Comparison of ENCODE assay signal across 10 cellular contexts in genomic region chr11:44622721-44623258, GRCh38. TPM values are rescaled to one million over a fixed set of nuclear protein-coding genes. Genes with fewer than 3 reads are reported as not detected.
DNase-seq lines count a peak whose midpoint lies in the region; ATAC-seq and TF ChIP-seq lines count a peak whose summit lies in the region.
"Had no signal": no experiment of that assay in that cellular context is flagged by ENCODE, and none has a peak within 500 bp of the region (broad histone marks: within the 10 kb centered on the region; RNA-seq: fewer than 3 reads in every experiment).

No MANE protein-coding gene starts in this region.

- DNase-seq in CD14-positive monocyte (ENCODE audit: low spot score) (peak; percentile 32), H4 (ENCODE audit: low spot score) (peak; percentile 4), chondrocyte (ENCODE audit: low spot score) (peak; percentile 56), neuronal stem cell (ENCODE audit: low spot score) (no peak), cerebellum (ENCODE audit: low spot score) (no peak), dermis blood vessel endothelial cell (no peak)
- DNase-seq: glutamatergic neuron, NCI-H2171 treated with DMSO at 0.1 percent for 48 hours had no signal

- H3K27ac Mint-ChIP-seq in CD14-positive monocyte (peak overlapping the region in 1 of 7 donors; percentile 18), chondrocyte (ENCODE audit: unreplicated experiment) (no peak overlapping the region)

- H3K9me3 Mint-ChIP-seq in CD14-positive monocyte: peaks cover 0 to 4% (median 2%) of the 10 kb centered on the region in 7 donors
- H3K9me3 Mint-ChIP-seq in chondrocyte (ENCODE audit: low read depth): peaks cover 4% of the 10 kb centered on the region

- intact Hi-C loops in CD14-positive monocyte (cut with micrococcal nuclease): loop anchor here (5.0 to 10.0 kb wide), 3 partner anchors 152 to 290 kb away; no protein-coding TSS in a partner anchor

- WGBS in neuronal stem cell (ENCODE audit: extremely low coverage in 2 of 2, insufficient read length in 2 of 2, insufficient replicate concordance in 1 of 2), 2 donors: no CpG with 5 or more reads among the region's 11 CpGs

- H3K14ac ChIP-seq in neuronal stem cell (ENCODE audit: low read length): no peak overlapping the region

- H2BK15ac ChIP-seq in neuronal stem cell (ENCODE audit: low read length): no peak overlapping the region

- TF ChIP-seq CTCF in CD14-positive monocyte (IDR thresholded peaks at IDR 0.05): no peak
- no peak for TF ChIP-seq CTCF in chondrocyte (IDR thresholded peaks at IDR 0.05)

- no peak overlapping the region for H2AFZ ChIP-seq in neuronal stem cell (ENCODE audit: low read length)

- peak overlapping the region in 1 of 2 donors; percentile 46 for H3K4me3 Mint-ChIP-seq in CD14-positive monocyte
- no peak overlapping the region for H3K4me3 Mint-ChIP-seq in chondrocyte (ENCODE audit: unreplicated experiment)

- H3K18ac ChIP-seq in neuronal stem cell (ENCODE audit: low read length): peak overlapping the region; percentile 49

- no peak overlapping the region for H3K27ac ChIP-seq in neuronal stem cell (replicated peaks; ENCODE audit: low read length)

- peak overlapping the region; percentile 45 for H2AK5ac ChIP-seq in neuronal stem cell (ENCODE audit: low read depth, low read length)

- no peak overlapping the region for H3K4me2 ChIP-seq in neuronal stem cell (ENCODE audit: insufficient read depth, low read length, poor library complexity, severe bottlenecking)

- peaks cover 49% of the 10 kb centered on the region for H3K4me1 Mint-ChIP-seq in CD14-positive monocyte
- peaks cover 13% of the 10 kb centered on the region for H3K4me1 Mint-ChIP-seq in chondrocyte (ENCODE audit: low read depth)

- no peak overlapping the region for H4K91ac ChIP-seq in neuronal stem cell (ENCODE audit: low read depth, low read length, poor library complexity)

- no peaks in the 10 kb centered on the region for H3K79me1 ChIP-seq in neuronal stem cell (ENCODE audit: low read depth, low read length)

- H2BK120ac ChIP-seq in neuronal stem cell (ENCODE audit: low read depth, low read length): no peak overlapping the region

- H3K9ac ChIP-seq in neuronal stem cell (ENCODE audit: low read depth, low read length, poor library complexity): peak overlapping the region; percentile 10

- peaks cover 0 to 6% (median 2%) of the 10 kb centered on the region in 3 experiments for H3K27me3 ChIP-seq in neuronal stem cell (ENCODE audit: control insufficient read depth in 3 of 3, insufficient read depth in 3 of 3, low read depth in 1 of 3, low read length in 3 of 3)

- peaks cover 0 to 3% of the 10 kb centered on the region in 2 donors for H3K9me3 ChIP-seq in neuronal stem cell (replicated peaks in 1 of 2; ENCODE audit: control insufficient read depth in 2 of 2, insufficient read depth in 1 of 2, low read depth in 1 of 2, low read length in 2 of 2)

- ATAC-seq in HG03521 (IDR thresholded peaks at IDR 0.05; ENCODE audit: unreplicated experiment) (no peak), HG03469 (IDR thresholded peaks at IDR 0.05; ENCODE audit: unreplicated experiment) (no peak)

- no peak overlapping the region for H3K4ac ChIP-seq in neuronal stem cell (ENCODE audit: low read length)

- H3K27me3 Mint-ChIP-seq in CD14-positive monocyte (ENCODE audit: low read depth in 3 of 3): peaks cover 20 to 23% (median 22%) of the 10 kb centered on the region in 3 donors
- H3K27me3 Mint-ChIP-seq in chondrocyte (ENCODE audit: low read depth): peaks cover 4% of the 10 kb centered on the region

- no peak overlapping the region for H3K4me3 ChIP-seq in neuronal stem cell (ENCODE audit: low read length in 2 of 2)

- H3K36me3 Mint-ChIP-seq in CD14-positive monocyte (peaks cover 26 to 55% of the 10 kb centered on the region in 2 donors), chondrocyte (ENCODE audit: low read depth) (no peaks in the 10 kb centered on the region)

- H3K36me3 ChIP-seq in neuronal stem cell (replicated peaks in 1 of 2; ENCODE audit: control insufficient read depth in 2 of 2, insufficient read depth in 2 of 2, low read length in 2 of 2): no peaks in the 10 kb centered on the region

- H4K8ac ChIP-seq in neuronal stem cell (ENCODE audit: low read depth, low read length): no peak overlapping the region

- peak overlapping the region; percentile 56 for H3K23ac ChIP-seq in neuronal stem cell (ENCODE audit: low read depth, low read length, poor library complexity)

- no peak overlapping the region for H2BK12ac ChIP-seq in neuronal stem cell (ENCODE audit: low read length)

- H3K4me1 ChIP-seq in neuronal stem cell (ENCODE audit: control insufficient read depth in 2 of 2, insufficient read depth in 1 of 2, low read depth in 1 of 2, low read length in 2 of 2): peaks cover 0 to 7% of the 10 kb centered on the region in 2 donors

- H2BK5ac ChIP-seq in neuronal stem cell (ENCODE audit: low read length): no peak overlapping the region

RNA-seq across cellular contexts. Expression of gene CD82, which starts 57.3 kb away (rescaled TPM):
- 10 to 100 TPM; 43.0 to 89.0 TPM for polyA plus RNA-seq in CD14-positive monocyte
- total RNA-seq in H4 (2014; rRNA removed; shearing (Covaris generic)): 6.7 and 15.7 TPM in 2 replicates
- total RNA-seq in chondrocyte (14.4 to 46.6 TPM (median 17.0 TPM) in 3 replicates), cerebellum (6.4 TPM), dermis blood vessel endothelial cell (8.5 and 14.1 TPM in 2 replicates)
- polyA plus RNA-seq in neuronal stem cell (2013, experiment 1 of 2): 51.9 TPM
- polyA plus RNA-seq in neuronal stem cell (2013, experiment 2 of 2): 51.1 TPM

Comparison
In these comparisons a context has a peak if more than half of its experiments do, and no peak if none do; other contexts are left out.
1. DNase-seq: peak in CD14-positive monocyte (single experiment), H4 (single experiment) and chondrocyte (single experiment); none in neuronal stem cell (single experiment), cerebellum (single experiment) and dermis blood vessel endothelial cell (single experiment).